In the genomic region with DNA sequence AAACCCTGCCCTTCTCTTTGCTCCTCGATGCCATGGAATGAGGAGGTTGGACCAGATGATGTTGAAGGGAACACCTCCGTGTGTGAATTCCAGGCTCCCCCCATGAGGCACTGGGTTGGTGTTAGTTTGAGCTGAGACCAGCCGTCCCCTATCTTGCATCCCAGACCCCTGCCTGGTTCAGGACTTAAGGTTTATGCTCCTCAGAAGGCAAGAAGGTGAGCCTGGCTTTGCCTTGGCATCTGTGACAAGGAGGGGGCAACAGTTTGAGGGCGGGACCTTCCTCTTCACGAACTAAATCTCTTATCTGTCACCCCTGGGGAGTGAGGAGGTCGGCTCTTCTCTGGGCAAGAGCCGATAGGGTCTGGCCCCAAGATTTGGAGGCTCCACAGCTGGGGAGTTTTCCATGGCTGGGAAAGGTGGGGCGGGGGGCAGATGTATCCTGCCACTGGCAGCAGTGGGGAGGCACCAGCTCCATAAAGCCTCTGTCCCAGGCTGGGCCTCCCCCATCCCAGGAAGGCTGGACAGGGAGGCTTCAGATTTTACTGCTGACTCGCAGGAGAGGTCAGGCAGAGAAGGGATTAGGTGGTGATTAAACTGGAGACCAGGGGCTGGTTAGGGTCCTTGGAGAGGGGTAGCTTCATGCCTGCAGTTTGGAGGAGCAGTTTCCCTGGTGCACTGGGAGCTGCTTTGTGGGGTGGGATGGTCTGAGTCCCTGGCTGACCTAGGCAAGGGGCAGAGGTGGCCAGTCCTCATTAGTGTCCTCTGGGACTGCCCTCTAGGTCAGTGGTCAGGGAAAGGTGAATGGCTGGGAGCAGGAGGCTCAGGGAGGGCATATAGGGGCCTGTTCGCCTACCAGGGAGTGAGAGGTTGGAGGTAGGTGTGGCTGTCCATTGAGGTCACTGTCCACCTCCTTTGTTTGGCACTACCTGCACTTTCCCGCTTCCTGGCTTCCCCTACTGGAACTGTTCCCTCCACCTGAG, we compare ENCODE assay signal across 8 cellular contexts. TPM values are rescaled to one million over a fixed set of nuclear protein-coding genes. Genes with fewer than 3 reads are reported as not detected.
DNase-seq lines count a peak whose midpoint lies in the region; TF ChIP-seq lines count a peak whose summit lies in the region.

No MANE protein-coding gene starts in this region.

- H3K9me3 ChIP-seq in KOPT-K1 (ENCODE audit: insufficient read depth, low read length, poor library complexity, severe bottlenecking) (no peaks in the 10 kb centered on the region), mucosa of stomach (ENCODE audit: control insufficient read depth, low read length) (no peaks in the 10 kb centered on the region)

- H3K4me3 ChIP-seq in AG04449 (ENCODE audit: low read depth, low read length): peak overlapping the region; percentile 85
- H3K4me3 ChIP-seq in coronary artery: peak overlapping the region; percentile 85
- peak overlapping the region; percentile 12 for H3K4me3 ChIP-seq in mucosa of stomach (ENCODE audit: low read length)

- peak overlapping the region; percentile 47 for H3K27ac ChIP-seq in KOPT-K1 (ENCODE audit: low read depth, low read length, poor library complexity, severe bottlenecking)
- H3K27ac ChIP-seq in coronary artery: peak overlapping the region in 1 of 2 donors; percentile 81

- H3K36me3 ChIP-seq in KOPT-K1 (ENCODE audit: insufficient read depth, low read length): no peaks in the 10 kb centered on the region
- no peaks in the 10 kb centered on the region for H3K36me3 ChIP-seq in mucosa of stomach (ENCODE audit: control insufficient read depth, insufficient read depth, low read length)

- TF ChIP-seq CTCF in AG04449 (IDR thresholded peaks at IDR 0.05; ENCODE audit: insufficient read depth, low read length, missing control alignments) (no peak), coronary artery (IDR thresholded peaks at IDR 0.05) (no peak)

- H3K27me3 ChIP-seq in mucosa of stomach (ENCODE audit: control insufficient read depth, insufficient read depth, low read length): peaks cover 9% of the 10 kb centered on the region

- POLR2A ChIA-PET in AG04449 (lab: Yijun Ruan, JAX): interaction anchor here (1.0 to 5.5 kb wide), 5 partner anchors 10 to 193 kb away, joined by 3 to 46 read pairs (median 4); a partner anchor contains a TSS

- DNase-seq in AG04449 (ENCODE audit: low read depth, low spot score) (no peak), coronary artery (ENCODE audit: low spot score) (no peak), NCI-H1694 (lab: John Stamatoyannopoulos, UW) (no peak), HT-29 (ENCODE audit: low spot score) (no peak), cerebellar nuclear complex (lab: John Stamatoyannopoulos, UW) (no peak)
- DNase-seq in stimulated activated CD4-positive, alpha-beta T cell treated with anti-CD3 and anti-CD28 coated beads, Interleukin-15, amount 100 ng/mL, for 24 hours: no peak

- H3K4me1 ChIP-seq in mucosa of stomach (ENCODE audit: control insufficient read depth, insufficient read depth, low read length): peaks cover 35% of the 10 kb centered on the region

- H3K9ac ChIP-seq in mucosa of stomach (ENCODE audit: low read length): peak overlapping the region; percentile 68

- CTCF ChIA-PET in AG04449 (lab: Yijun Ruan, JAX): interaction anchor here (0.8 to 13.4 kb wide), 13 partner anchors 10 to 137 kb away, joined by 3 to 192 read pairs (median 6); a partner anchor contains a TSS

RNA-seq across cellular contexts. Expression of a gene that starts 1.1 kb away (rescaled TPM):
- 2.2 and 3.0 TPM in 2 replicates for total RNA-seq in HT-29 (2014; rRNA removed; shearing (Covaris generic))

RNA-seq across cellular contexts. Expression of a gene that starts 10.7 kb away (rescaled TPM):
- 4.8 and 9.5 TPM in 2 replicates for total RNA-seq in HT-29 (2014; rRNA removed; shearing (Covaris generic))

RNA-seq across cellular contexts. Expression of a gene that starts 27.6 kb away (rescaled TPM):
- total RNA-seq in HT-29 (2014; rRNA removed; shearing (Covaris generic)): 43.7 and 46.8 TPM in 2 replicates

RNA-seq across cellular contexts. Expression of a gene that starts 41.1 kb away (rescaled TPM):
- total RNA-seq in HT-29 (2014; rRNA removed; shearing (Covaris generic)): 3.6 and 5.5 TPM in 2 replicates

RNA-seq across cellular contexts. Expression of a gene that starts 41.3 kb away (rescaled TPM):
- total RNA-seq in HT-29 (2014; rRNA removed; shearing (Covaris generic)): 42.3 and 50.8 TPM in 2 replicates

Comparison
In these comparisons a context has a peak if more than half of its experiments do, and no peak if none do; other contexts are left out.
1. H3K4me3 ChIP-seq: peak in every context shown above with its lines; median percentile 85 in AG04449; 85 in coronary artery; 12 in mucosa of stomach.